In the genomic region with DNA sequence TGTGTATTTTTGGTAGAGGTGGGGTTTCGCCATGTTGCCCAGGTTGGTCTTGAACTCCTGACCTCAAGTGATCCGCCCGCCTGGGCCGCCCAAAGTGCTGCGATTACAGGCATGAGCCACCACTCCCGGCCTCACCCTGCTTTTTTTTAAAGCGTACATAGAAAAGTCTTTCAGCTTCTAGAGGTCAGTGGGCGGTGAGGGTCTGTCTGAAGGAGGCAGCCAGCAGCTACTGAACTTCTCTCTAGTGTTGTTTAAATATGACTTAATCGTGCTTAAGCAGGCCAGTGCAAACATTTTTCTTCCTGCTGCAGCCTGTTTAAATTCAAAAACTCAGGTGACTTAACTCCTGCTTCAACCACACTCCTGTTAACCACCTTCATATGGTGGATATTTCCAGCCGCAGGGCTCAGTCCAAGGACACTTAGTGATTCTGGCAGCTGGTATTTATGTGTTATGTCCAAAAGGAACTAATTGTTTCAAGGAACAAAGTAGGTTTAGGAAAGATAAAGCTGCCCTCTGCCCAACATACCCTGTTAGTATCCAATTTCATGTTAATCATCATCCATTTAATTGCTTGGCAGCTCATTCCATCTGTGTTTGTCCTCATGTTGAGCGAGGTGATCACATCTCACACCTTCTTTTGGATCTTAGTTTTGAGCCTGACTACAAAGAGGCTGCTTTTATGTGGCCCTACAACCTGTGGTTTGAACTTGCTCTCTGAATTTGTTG, we compare ENCODE assay signal across 9 cellular contexts. TPM values are rescaled to one million over a fixed set of nuclear protein-coding genes. Genes with fewer than 3 reads are reported as not detected.
A peak's percentile ranks its signal among the peaks of the same experiment; 100 is the strongest.
DNase-seq lines count a peak whose midpoint lies in the region; ATAC-seq and TF ChIP-seq lines count a peak whose summit lies in the region.
"Had no signal": no experiment of that assay in that cellular context is flagged by ENCODE, and none has a peak within 500 bp of the region (broad histone marks: within the 10 kb centered on the region; RNA-seq: fewer than 3 reads in every experiment).

No MANE protein-coding gene starts in this region.

- intact Hi-C loops in stomach (cut with DNase I; ENCODE audit: low total_unique reads): no loop called here

- POLR2A ChIA-PET in GM10248 (lab: Yijun Ruan, JAX): no interaction called here

- DNase-seq in activated CD8-positive, alpha-beta memory T cell treated with anti-CD3 and anti-CD28 coated beads, Interleukin-2, amount 10 ng/mL, durations not matched to agents 7 days and 5 days: no peak
- DNase-seq in activated CD8-positive, alpha-beta memory T cell treated with anti-CD3 and anti-CD28 coated beads, Interleukin-2, amount 50 U/mL, for 4 hours: no peak
- DNase-seq in WERI-Rb-1 (no peak), stomach (peak; percentile 84), GM10248 (ENCODE audit: extremely low spot score) (no peak), HuH-7.5 (ENCODE audit: low spot score) (no peak)

- no peak for TF ChIP-seq CTCF in WERI-Rb-1 (IDR thresholded peaks at IDR 0.05; ENCODE audit: low read depth, low read length)
- no peak for TF ChIP-seq CTCF in gastroesophageal sphincter (IDR thresholded peaks at IDR 0.05)
- no peak for TF ChIP-seq CTCF in stomach (IDR thresholded peaks at IDR 0.05)
- TF ChIP-seq CTCF in GM10248 (IDR thresholded peaks at IDR 0.05; ENCODE audit: control extremely low read depth, extremely low read depth, low read depth, missing control alignments): no peak

- H3K9me3 Mint-ChIP-seq in activated CD8-positive, alpha-beta memory T cell treated with anti-CD3 and anti-CD28 coated beads, Interleukin-2, amount 10 ng/mL, durations not matched to agents 7 days and 5 days (ENCODE audit: low read depth): no peaks in the 10 kb centered on the region

- H3K4me1 ChIP-seq in gastroesophageal sphincter (peaks cover 3 to 64% (median 10%) of the 10 kb centered on the region in 3 donors), stomach (peaks cover 31 to 85% (median 67%) of the 10 kb centered on the region in 4 donors)

- peaks cover 70% of the 10 kb centered on the region for H3K4me1 Mint-ChIP-seq in activated CD8-positive, alpha-beta memory T cell treated with anti-CD3 and anti-CD28 coated beads, Interleukin-2, amount 10 ng/mL, durations not matched to agents 7 days and 5 days

- 40 to 80% methylated on average over 1 to 4 of the region's 11 CpGs for WGBS in gastroesophageal sphincter (ENCODE audit: low coverage in 1 of 2), 2 donors
- 23 to 54% (median 39%) methylated on average over 11 of the region's 11 CpGs for WGBS in stomach, 5 donors

- H3K4me3 ChIP-seq in WERI-Rb-1 (ENCODE audit: low read depth, low read length) (no peak overlapping the region), gastroesophageal sphincter (peak overlapping the region in 1 of 2 donors; percentile 10), stomach (peak overlapping the region in 3 of 4 donors; percentile 5 to 79 (median 71))
- H3K4me3 ChIP-seq: SJSA1 had no signal

- TF ChIP-seq POLR2A in gastroesophageal sphincter (IDR thresholded peaks at IDR 0.05) (no peak), stomach (IDR thresholded peaks at IDR 0.05) (no peak)

- peak overlapping the region; percentile 66 for H3K4me3 Mint-ChIP-seq in activated CD8-positive, alpha-beta memory T cell treated with anti-CD3 and anti-CD28 coated beads, Interleukin-2, amount 10 ng/mL, durations not matched to agents 7 days and 5 days

- H3K36me3 Mint-ChIP-seq in activated CD8-positive, alpha-beta memory T cell treated with anti-CD3 and anti-CD28 coated beads, Interleukin-2, amount 10 ng/mL, durations not matched to agents 7 days and 5 days: peaks cover 51% of the 10 kb centered on the region

- CTCF ChIA-PET in activated CD8-positive, alpha-beta memory T cell treated with anti-CD3 and anti-CD28 coated beads, Interleukin-2, amount 10 ng/mL, durations not matched to agents 7 days and 5 days (lab: Charles Lee): interaction anchor here (0.8 kb wide), 1 partner anchor 69 kb away, joined by 3 read pairs; no protein-coding TSS in a partner anchor
- CTCF ChIA-PET in GM10248 (lab: Yijun Ruan, JAX): interaction anchor here (0.9 to 4.6 kb wide), 3 partner anchors 12 to 226 kb away, joined by 3 to 27 read pairs (median 17); no protein-coding TSS in a partner anchor

- TF ChIP-seq EP300 in gastroesophageal sphincter (IDR thresholded peaks at IDR 0.05): no peak
- no peak for TF ChIP-seq EP300 in stomach (IDR thresholded peaks at IDR 0.05)

- H3K27ac Mint-ChIP-seq in activated CD8-positive, alpha-beta memory T cell treated with anti-CD3 and anti-CD28 coated beads, Interleukin-2, amount 10 ng/mL, durations not matched to agents 7 days and 5 days: peak overlapping the region; percentile 80

- H3K27me3 ChIP-seq in WERI-Rb-1 (ENCODE audit: insufficient read depth, low read depth, severe bottlenecking) (no peaks in the 10 kb centered on the region), gastroesophageal sphincter (no peaks in the 10 kb centered on the region), stomach (no peaks in the 10 kb centered on the region)
- H3K27me3 ChIP-seq: SJSA1 had no signal

- H3K36me3 ChIP-seq in WERI-Rb-1 (peaks cover 59% of the 10 kb centered on the region), gastroesophageal sphincter (peaks cover 0 to 54% of the 10 kb centered on the region in 2 donors), stomach (peaks cover 24 to 50% (median 43%) of the 10 kb centered on the region in 4 donors)

- H3K9me3 ChIP-seq in WERI-Rb-1 (ENCODE audit: severe bottlenecking) (no peaks in the 10 kb centered on the region), gastroesophageal sphincter (no peaks in the 10 kb centered on the region), stomach (no peaks in the 10 kb centered on the region)
- H3K9me3 ChIP-seq: SJSA1 had no signal

- H3K27me3 Mint-ChIP-seq in activated CD8-positive, alpha-beta memory T cell treated with anti-CD3 and anti-CD28 coated beads, Interleukin-2, amount 10 ng/mL, durations not matched to agents 7 days and 5 days: no peaks in the 10 kb centered on the region

- H3K27ac ChIP-seq in WERI-Rb-1 (peak overlapping the region; percentile 11; the same call in 1 of the 2 replicates), gastroesophageal sphincter (peak overlapping the region in 3 of 4 donors; percentile 3 to 43 (median 37)), stomach (peak overlapping the region; percentile 96 to 99 (median 98))
- H3K27ac ChIP-seq: SJSA1 had no signal

- no peak for ATAC-seq in activated CD8-positive, alpha-beta memory T cell treated with anti-CD3 and anti-CD28 coated beads, Interleukin-2, amount 10 ng/mL, durations not matched to agents 7 days and 5 days
- no peak for ATAC-seq in gastroesophageal sphincter
- no peak for ATAC-seq in HG03457 (IDR thresholded peaks at IDR 0.05; ENCODE audit: unreplicated experiment)

RNA-seq across cellular contexts. Expression of a gene that starts 2.0 kb away (rescaled TPM):
- total RNA-seq in activated CD8-positive, alpha-beta memory T cell treated with anti-CD3 and anti-CD28 coated beads, Interleukin-2, amount 10 ng/mL, durations not matched to agents 7 days and 5 days: 10 to 100 TPM; 38.2 to 38.7 TPM
- total RNA-seq in gastroesophageal sphincter (100 to 1,000 TPM in 1 of 4 donors, 10 to 100 TPM in 3; 23.3 to 137 (median 37.2) TPM), stomach (100 to 1,000 TPM in 1 of 5 donors, 10 to 100 TPM in 4; 22.6 to 143 (median 53.6) TPM)
- 10 to 100 TPM; 30.7 to 53.6 (median 45.8) TPM for polyA plus RNA-seq in stomach

Comparison
In these comparisons a context has a peak if more than half of its experiments do, and no peak if none do; other contexts are left out.
1. H3K27ac ChIP-seq: peak in every context shown above with its lines; median percentile 98 in stomach; 37 in gastroesophageal sphincter; 11 in WERI-Rb-1.